Comparison of ENCODE assay signal across 13 cellular contexts in the genomic region with DNA sequence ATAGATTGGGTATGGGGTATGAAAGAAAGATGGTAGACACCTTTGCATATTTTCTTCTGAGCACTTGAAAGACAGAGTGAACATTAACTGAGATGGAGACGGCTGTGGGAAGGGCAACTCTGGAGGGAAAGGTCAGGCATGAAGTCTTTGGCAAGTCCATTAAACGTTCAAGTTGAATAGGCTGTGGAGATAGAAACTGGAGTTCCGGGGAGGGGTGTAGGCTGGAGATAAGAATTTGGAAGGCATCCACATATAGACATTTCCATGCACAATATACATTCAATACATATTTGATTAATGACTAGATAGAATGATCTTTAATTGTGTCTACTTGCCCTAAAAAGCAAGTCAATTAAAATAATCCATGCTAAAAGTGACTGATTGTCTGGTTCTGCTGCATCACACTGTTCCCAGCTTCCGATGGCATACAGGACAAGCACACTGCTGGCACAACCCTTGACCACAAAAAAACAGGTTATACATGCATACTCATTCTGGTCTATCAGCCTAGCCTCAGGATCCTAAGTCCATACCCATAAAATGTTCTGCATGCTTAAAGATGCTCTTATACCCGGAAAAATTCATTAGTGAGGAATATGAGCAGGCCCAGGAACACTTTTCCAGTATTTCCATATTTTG.
"Had no signal": no experiment of that assay in that cellular context is flagged by ENCODE, and none has a peak within 500 bp of the region (broad histone marks: within the 10 kb centered on the region; RNA-seq: fewer than 3 reads in every experiment).

No MANE protein-coding gene starts in this region.

- DNase-seq: activated CD4-positive, alpha-beta memory T cell treated with anti-CD3 and anti-CD28 coated beads for 36 hours; islet precursor cell; natural killer cell; ovary; sigmoid colon; spleen; stimulated activated CD4-positive, alpha-beta T cell treated with anti-CD3 and anti-CD28 coated beads, Interleukin-4, amount 100 ng/mL, for 4 hours; T1000; thyroid gland had no signal

- H3K36me3 ChIP-seq: ovary, sigmoid colon, spleen, thyroid gland had no signal

- H3K9me3 Mint-ChIP-seq: activated CD4-positive, alpha-beta memory T cell treated with anti-CD3 and anti-CD28 coated beads for 36 hours; natural killer cell; stimulated activated memory B cell treated with anti-CD40 and anti-IgM and Interleukin-4, amounts not matched to agents 10 μg/mL and 1 μg/mL and 100 μg/mL, for 72 hours had no signal

- H3K27me3 ChIP-seq: ovary, sigmoid colon, thyroid gland had no signal

- H3K4me3 ChIP-seq: lung, ovary, sigmoid colon, spleen, thyroid gland had no signal

- H3K4me3 Mint-ChIP-seq: activated CD4-positive, alpha-beta memory T cell treated with anti-CD3 and anti-CD28 coated beads for 36 hours; activated CD8-positive, alpha-beta memory T cell treated with anti-CD3 and anti-CD28 coated beads, Interleukin-2, amount 10 ng/mL, durations not matched to agents 7 days and 5 days; activated naive CD8-positive, alpha-beta T cell; natural killer cell; stimulated activated memory B cell treated with anti-CD40 and anti-IgM and Interleukin-4, amounts not matched to agents 10 μg/mL and 1 μg/mL and 100 μg/mL, for 72 hours had no signal

- H3K27ac ChIP-seq: ovary, sigmoid colon, spleen, thyroid gland had no signal

- H3K36me3 Mint-ChIP-seq: activated CD4-positive, alpha-beta memory T cell treated with anti-CD3 and anti-CD28 coated beads for 36 hours; activated naive CD8-positive, alpha-beta T cell; natural killer cell; stimulated activated memory B cell treated with anti-CD40 and anti-IgM and Interleukin-4, amounts not matched to agents 10 μg/mL and 1 μg/mL and 100 μg/mL, for 72 hours had no signal

- ATAC-seq: activated CD8-positive, alpha-beta memory T cell treated with anti-CD3 and anti-CD28 coated beads, Interleukin-2, amount 10 ng/mL, durations not matched to agents 7 days and 5 days; natural killer cell; stimulated activated memory B cell treated with anti-CD40 and anti-IgM and Interleukin-4, amounts not matched to agents 10 μg/mL and 1 μg/mL and 100 μg/mL, for 72 hours had no signal

- H3K27ac Mint-ChIP-seq: activated CD4-positive, alpha-beta memory T cell treated with anti-CD3 and anti-CD28 coated beads for 36 hours; activated CD8-positive, alpha-beta memory T cell treated with anti-CD3 and anti-CD28 coated beads, Interleukin-2, amount 10 ng/mL, durations not matched to agents 7 days and 5 days; activated naive CD8-positive, alpha-beta T cell; natural killer cell; stimulated activated memory B cell treated with anti-CD40 and anti-IgM and Interleukin-4, amounts not matched to agents 10 μg/mL and 1 μg/mL and 100 μg/mL, for 72 hours had no signal

- H3K9me3 ChIP-seq: ovary, sigmoid colon, spleen, thyroid gland had no signal
